Comparison of ENCODE assay signal across 18 cellular contexts in the genomic region with DNA sequence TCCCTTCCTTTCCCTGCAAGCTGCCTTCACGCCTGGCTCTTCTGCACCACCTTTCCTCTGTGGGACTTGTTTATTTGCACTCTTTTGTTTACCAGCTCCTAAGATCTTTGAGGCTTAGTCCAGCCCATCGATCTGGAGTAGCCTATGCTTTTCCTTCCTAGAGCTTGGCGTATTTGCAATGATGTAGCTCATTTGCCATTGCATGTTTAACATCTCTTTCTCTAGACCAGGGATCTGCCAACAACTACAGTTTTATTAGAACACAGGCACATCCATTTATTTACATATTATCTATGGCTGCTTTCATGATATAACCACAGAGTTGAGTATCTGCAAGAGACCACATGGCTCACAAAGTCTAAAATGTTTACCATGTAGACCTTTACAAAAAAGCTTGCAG.
"Had no signal": no experiment of that assay in that cellular context is flagged by ENCODE, and none has a peak within 500 bp of the region (broad histone marks: within the 10 kb centered on the region; RNA-seq: fewer than 3 reads in every experiment).

No MANE protein-coding gene starts in this region.

- H3K4me3 ChIP-seq: MG63 had no signal

- DNase-seq: KBM-7, MG63, NCI-H1092, NCI-H1105 treated with DMSO at 0.1 percent for 48 hours, NCI-H1417 treated with DMSO at 0.1 percent for 48 hours, NCI-H146, NCI-H1694 treated with DMSO at 0.1 percent for 48 hours, NCI-H1930, NCI-H2081, NCI-H2107, NCI-H2227 treated with DMSO at 0.1 percent for 48 hours, NCI-H69, NCI-H774, SHP77, SK-N-SH, SW 1271, T-cell had no signal

- H3K27ac ChIP-seq: RWPE1 had no signal
